8 cellular contexts compared by ENCODE assay signal in genomic region chr20:34365765-34366213, GRCh38. TPM values are rescaled to one million over a fixed set of nuclear protein-coding genes. Genes with fewer than 3 reads are reported as not detected.
DNase-seq lines count a peak whose midpoint lies in the region; ATAC-seq and TF ChIP-seq lines count a peak whose summit lies in the region.

No MANE protein-coding gene starts in this region.

- POLR2A ChIA-PET in Caco-2 (lab: Charles Lee): no interaction called here

- peak overlapping the region; percentile 6 for H3K4me3 Mint-ChIP-seq in Caco-2 (ENCODE audit: unreplicated experiment)

- no peak overlapping the region for H3K27ac ChIP-seq in tibial artery

- peaks cover 64% of the 10 kb centered on the region for H3K36me3 Mint-ChIP-seq in Caco-2 (ENCODE audit: insufficient read depth, unreplicated experiment)

- BruUV-seq in Caco-2 (replicated peaks; lab: Mats Ljungman, UMichigan): no TSS peak

- no peaks in the 10 kb centered on the region for H3K9me3 ChIP-seq in Caco-2
- no peaks in the 10 kb centered on the region for H3K9me3 ChIP-seq in tibial artery

- no peak overlapping the region for H3K4me3 ChIP-seq in Caco-2 (ENCODE audit: low read depth, low read length)
- no peak overlapping the region for H3K4me3 ChIP-seq in tibial artery

- H3K36me3 ChIP-seq in Caco-2 (ENCODE audit: control insufficient read depth, insufficient read depth, low read length) (peaks cover 8% of the 10 kb centered on the region), tibial artery (peaks cover 14 to 19% (median 14%) of the 10 kb centered on the region in 3 donors)

- peaks cover 28% of the 10 kb centered on the region for H3K4me1 Mint-ChIP-seq in Caco-2 (ENCODE audit: low read depth, unreplicated experiment)

- no peaks in the 10 kb centered on the region for H3K9me3 Mint-ChIP-seq in Caco-2 (ENCODE audit: unreplicated experiment)

- ATAC-seq in GM21447 (IDR thresholded peaks at IDR 0.05; ENCODE audit: unreplicated experiment) (peak; percentile 46), GM21390 (IDR thresholded peaks at IDR 0.05; ENCODE audit: unreplicated experiment) (no peak), HG03280 (IDR thresholded peaks at IDR 0.05; ENCODE audit: unreplicated experiment) (no peak)

- H3K27me3 ChIP-seq in Caco-2 (replicated peaks; ENCODE audit: control insufficient read depth, insufficient read depth, low read length) (no peaks in the 10 kb centered on the region), tibial artery (no peaks in the 10 kb centered on the region)

- DNase-seq in Caco-2: no peak
- DNase-seq in OCI-M1 (lab: John Stamatoyannopoulos, UW): peak; percentile 92
- DNase-seq in germinal center (ENCODE audit: low spot score): peak; percentile 38
- no peak for DNase-seq in tibial artery
- DNase-seq in NCI-H1694 treated with DMSO at 0.1 percent for 48 hours (lab: John Stamatoyannopoulos, UW): no peak

- H3K4me1 ChIP-seq in Caco-2 (peaks cover 26% of the 10 kb centered on the region), tibial artery (peaks cover 0 to 56% (median 26%) of the 10 kb centered on the region in 4 donors)

- no peak for TF ChIP-seq CTCF in Caco-2 (IDR thresholded peaks at IDR 0.05; ENCODE audit: insufficient read depth in 1 of 2, low read depth in 1 of 2, low read length in 1 of 2, severe bottlenecking in 1 of 2, unreplicated experiment in 1 of 2)
- TF ChIP-seq CTCF in tibial artery (IDR thresholded peaks at IDR 0.05): no peak

- peak overlapping the region; percentile 11 for H3K27ac Mint-ChIP-seq in Caco-2 (ENCODE audit: unreplicated experiment)

- CTCF ChIA-PET in Caco-2 (lab: Charles Lee): interaction anchor here (0.6 to 1.9 kb wide), 2 partner anchors 12 to 53 kb away, joined by 6 to 11 read pairs; no protein-coding TSS in a partner anchor

- intact Hi-C loops in Caco-2 (cut with micrococcal nuclease; ENCODE audit: unreplicated experiment) (no loop called here), tibial artery (cut with DNase I; ENCODE audit: low total_unique reads) (no loop called here)

- H3K27me3 Mint-ChIP-seq in Caco-2 (ENCODE audit: insufficient read depth, unreplicated experiment): no peaks in the 10 kb centered on the region

RNA-seq across cellular contexts. Expression of gene ITCH, which starts 2.7 kb away (rescaled TPM):
- total RNA-seq in Caco-2 (2022): 135 and 138 TPM in 2 replicates

Comparison
In these comparisons a context has a peak if more than half of its experiments do, and no peak if none do; other contexts are left out.
1. DNase-seq: peak in OCI-M1 (single experiment) and germinal center (single experiment); none in Caco-2 (0 of 2), tibial artery (0 of 2) and NCI-H1694 treated with DMSO at 0.1 percent for 48 hours (single experiment).